In genomic region chr15:63048115-63048985, GRCh38 we compare ENCODE assay signal across 8 cellular contexts. TPM values are rescaled to one million over a fixed set of nuclear protein-coding genes. Genes with fewer than 3 reads are reported as not detected.
DNase-seq lines count a peak whose midpoint lies in the region; ATAC-seq and TF ChIP-seq lines count a peak whose summit lies in the region.

No MANE protein-coding gene starts in this region.

- H3K4me3 ChIP-seq in H7 (ENCODE audit: insufficient read depth, low read depth, low read length) (peak overlapping the region; percentile 65), neuronal stem cell (ENCODE audit: low read length in 2 of 2) (peak overlapping the region; percentile 54 to 77), subcutaneous abdominal adipose tissue (ENCODE audit: low read depth in 1 of 5, low read length in 5 of 5) (peak overlapping the region; percentile 90 to 94 (median 92))

- H4K8ac ChIP-seq in neuronal stem cell (ENCODE audit: low read depth, low read length) = no peak overlapping the region

- no peak overlapping the region for H2BK120ac ChIP-seq in neuronal stem cell (ENCODE audit: low read depth, low read length)

- H4K91ac ChIP-seq in neuronal stem cell (ENCODE audit: low read depth, low read length, poor library complexity) = no peak overlapping the region

- peak overlapping the region; percentile 27 for H2AK5ac ChIP-seq in neuronal stem cell (ENCODE audit: low read depth, low read length)

- no peak overlapping the region for H3K4ac ChIP-seq in neuronal stem cell (ENCODE audit: low read length)

- H3K27me3 ChIP-seq in H7 (ENCODE audit: control insufficient read depth, insufficient read depth, low read length) (no peaks in the 10 kb centered on the region), foreskin keratinocyte (no peaks in the 10 kb centered on the region), neuronal stem cell (ENCODE audit: control insufficient read depth in 3 of 3, insufficient read depth in 3 of 3, low read depth in 1 of 3, low read length in 3 of 3) (no peaks in the 10 kb centered on the region), subcutaneous abdominal adipose tissue (ENCODE audit: control insufficient read depth in 5 of 5, insufficient read depth in 4 of 5, low read length in 5 of 5) (peaks cover 6 to 12% (median 9%) of the 10 kb centered on the region in 5 donors)

- H3K36me3 ChIP-seq in ES-I3 (ENCODE audit: insufficient read depth, low read length) (peaks cover 37% of the 10 kb centered on the region), H7 (replicated peaks; ENCODE audit: control insufficient read depth, insufficient read depth, low read length) (peaks cover 48% of the 10 kb centered on the region), neuronal stem cell (replicated peaks in 1 of 2; ENCODE audit: control insufficient read depth in 2 of 2, insufficient read depth in 2 of 2, low read length in 2 of 2) (peaks cover 35 to 70% of the 10 kb centered on the region in 2 donors), subcutaneous abdominal adipose tissue (ENCODE audit: control insufficient read depth in 5 of 5, insufficient read depth in 5 of 5, low read length in 5 of 5) (no peaks in the 10 kb centered on the region)

- peaks cover 46% of the 10 kb centered on the region for H3K4me1 ChIP-seq in ES-I3 (ENCODE audit: insufficient read depth, low read length)
- H3K4me1 ChIP-seq in foreskin keratinocyte = peaks cover 37% of the 10 kb centered on the region
- peaks cover 24 to 35% of the 10 kb centered on the region in 2 donors for H3K4me1 ChIP-seq in neuronal stem cell (ENCODE audit: control insufficient read depth in 2 of 2, insufficient read depth in 1 of 2, low read depth in 1 of 2, low read length in 2 of 2)
- H3K4me1 ChIP-seq in subcutaneous abdominal adipose tissue (ENCODE audit: control insufficient read depth in 5 of 5, insufficient read depth in 5 of 5, low read length in 5 of 5) = peaks cover 5 to 87% (median 69%) of the 10 kb centered on the region in 5 donors

- peak overlapping the region; percentile 89 for H2AFZ ChIP-seq in neuronal stem cell (ENCODE audit: low read length)

- H3K27ac ChIP-seq in foreskin keratinocyte (peak overlapping the region; percentile 33), neuronal stem cell (replicated peaks; ENCODE audit: low read length) (peak overlapping the region; percentile 67), subcutaneous abdominal adipose tissue (ENCODE audit: low read depth, low read length) (peak overlapping the region; percentile 87)

- H2BK15ac ChIP-seq in neuronal stem cell (ENCODE audit: low read length) = no peak overlapping the region

- WGBS in neuronal stem cell (ENCODE audit: extremely low coverage in 2 of 2, insufficient read length in 2 of 2, insufficient replicate concordance in 1 of 2), 2 donors = no CpG with 5 or more reads among the region's 87 CpGs

- peak overlapping the region; percentile 71 for H3K9ac ChIP-seq in ES-I3 (ENCODE audit: low read depth, low read length)
- peak overlapping the region; percentile 87 for H3K9ac ChIP-seq in neuronal stem cell (ENCODE audit: low read depth, low read length, poor library complexity)
- H3K9ac ChIP-seq in subcutaneous abdominal adipose tissue (ENCODE audit: low read length in 5 of 5) = peak overlapping the region; percentile 77 to 91 (median 88)

- peak overlapping the region; percentile 90 for H3K18ac ChIP-seq in neuronal stem cell (ENCODE audit: low read length)

- peak; percentile 97 for TF ChIP-seq CTCF in foreskin keratinocyte (conservative IDR thresholded peaks at IDR 0.05)

- peak overlapping the region; percentile 93 for H3K23ac ChIP-seq in neuronal stem cell (ENCODE audit: low read depth, low read length, poor library complexity)

- H3K14ac ChIP-seq in neuronal stem cell (ENCODE audit: low read length) = no peak overlapping the region

- H3K9me3 ChIP-seq in ES-I3 (ENCODE audit: control insufficient read depth, insufficient read depth, low read length) = no peaks in the 10 kb centered on the region; the same call in 1 of the 2 replicates
- no peaks in the 10 kb centered on the region for H3K9me3 ChIP-seq in neuronal stem cell (replicated peaks in 1 of 2; ENCODE audit: control insufficient read depth in 2 of 2, insufficient read depth in 1 of 2, low read depth in 1 of 2, low read length in 2 of 2)
- H3K9me3 ChIP-seq in subcutaneous abdominal adipose tissue (ENCODE audit: control insufficient read depth in 5 of 5, low read length in 5 of 5) = no peaks in the 10 kb centered on the region

- DNase-seq in H7 = peak; percentile 97
- peak; percentile 98 for DNase-seq in LoVo (ENCODE audit: low spot score)
- peak; percentile 87 for DNase-seq in SHP77 treated with DMSO at 0.1 percent for 48 hours (lab: John Stamatoyannopoulos, UW)
- peak; percentile 82 for DNase-seq in activated gamma-delta T cell treated with Interleukin-2 at 50 U/mL for 16 hours
- peak; percentile 66 to 82 for DNase-seq in foreskin keratinocyte
- peak; percentile 92 for DNase-seq in neuronal stem cell (ENCODE audit: low spot score)

- ATAC-seq in foreskin keratinocyte = peak; percentile 81

- peak overlapping the region; percentile 28 for H2BK5ac ChIP-seq in neuronal stem cell (ENCODE audit: low read length)

- peaks cover 5% of the 10 kb centered on the region for H3K79me1 ChIP-seq in neuronal stem cell (ENCODE audit: low read depth, low read length)

- no peak overlapping the region for H2BK12ac ChIP-seq in neuronal stem cell (ENCODE audit: low read length)

- peak overlapping the region; percentile 82 for H3K4me2 ChIP-seq in neuronal stem cell (ENCODE audit: insufficient read depth, low read length, poor library complexity, severe bottlenecking)

RNA-seq across cellular contexts. Expression of gene TPM1, which starts 5.8 kb away (rescaled TPM):
- total RNA-seq in H7 (2014; rRNA removed; shearing (Covaris generic)) = 274 and 292 TPM in 2 replicates
- total RNA-seq in foreskin keratinocyte = 152 and 167 TPM in 2 replicates
- 116 and 124 TPM in 2 replicates for polyA plus RNA-seq in foreskin keratinocyte
- polyA plus RNA-seq in neuronal stem cell (2013, experiment 1 of 2) = 1,430 TPM
- polyA plus RNA-seq in neuronal stem cell (2013, experiment 2 of 2) = 1,425 TPM

Comparison
In these comparisons a context has a peak if more than half of its experiments do, and no peak if none do; other contexts are left out.
1. Peak in every context shown above with its lines: DNase-seq, ATAC-seq, H3K4me3 ChIP-seq and H3K27ac ChIP-seq.
2. H3K27ac ChIP-seq: peak in every context shown above with its lines; median percentile 87 in subcutaneous abdominal adipose tissue; 67 in neuronal stem cell; 33 in foreskin keratinocyte.